ENCODE assay signal across 8 cellular contexts in the genomic region with DNA sequence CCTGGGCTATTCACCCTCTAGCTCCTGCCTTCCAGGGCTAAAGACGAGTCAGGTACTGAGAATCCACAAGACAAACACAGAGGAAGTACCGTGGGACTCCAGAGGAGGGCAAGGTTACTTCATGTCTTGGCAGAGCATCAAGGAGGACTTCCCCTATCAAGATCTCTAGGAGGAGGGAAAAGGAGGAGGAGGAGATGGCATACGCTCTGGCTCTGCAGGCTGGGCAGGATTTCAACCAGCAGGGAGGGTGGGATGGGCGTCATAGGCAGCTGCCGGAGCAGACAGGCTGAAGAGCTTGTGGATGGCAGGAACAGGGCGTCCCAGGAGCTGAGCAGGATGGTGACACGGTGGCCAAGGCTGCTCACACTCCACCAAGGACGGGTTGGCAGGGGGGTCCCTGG. TPM values are rescaled to one million over a fixed set of nuclear protein-coding genes. Genes with fewer than 3 reads are reported as not detected.
DNase-seq lines count a peak whose midpoint lies in the region; ATAC-seq and TF ChIP-seq lines count a peak whose summit lies in the region.

No MANE protein-coding gene starts in this region.

- intact Hi-C loops in MCF 10A (cut with micrococcal nuclease) = loop anchor here (1.0 kb wide), 2 partner anchors 61 to 97 kb away; no protein-coding TSS in a partner anchor

- no peak for ATAC-seq in HG02798 (IDR thresholded peaks at IDR 0.05; ENCODE audit: poor library complexity, unreplicated experiment)

- BruUV-seq in MCF 10A (replicated peaks; lab: Mats Ljungman, UMichigan) = no TSS peak

- no peak overlapping the region for H3K27ac Mint-ChIP-seq in MCF 10A (ENCODE audit: low read depth, unreplicated experiment)

- POLR2A ChIA-PET in MCF 10A (lab: Yijun Ruan, JAX) = interaction anchor here (0.6 to 3.1 kb wide), 6 partner anchors 15 to 295 kb away, joined by 3 to 16 read pairs (median 6); a partner anchor contains a TSS

- H3K27me3 Mint-ChIP-seq in MCF 10A (ENCODE audit: insufficient read depth, unreplicated experiment) = no peaks in the 10 kb centered on the region

- H3K36me3 Mint-ChIP-seq in MCF 10A (ENCODE audit: insufficient read depth, unreplicated experiment) = peaks cover 38% of the 10 kb centered on the region

- peak; percentile 75 for DNase-seq in ELF-1 (ENCODE audit: low read depth, low spot score)
- DNase-seq in NCI-H2196 (lab: John Stamatoyannopoulos, UW; ENCODE audit: unreplicated experiment) = peak; percentile 82
- peak; percentile 97 for DNase-seq in MCF 10A (ENCODE audit: unreplicated experiment)
- DNase-seq in left kidney (ENCODE audit: low read depth, low spot score) = peak; percentile 71
- no peak for DNase-seq in NCI-H187 treated with DMSO at 0.1 percent for 48 hours (lab: John Stamatoyannopoulos, UW)
- no peak for DNase-seq in activated gamma-delta T cell treated with Interleukin-2 at 50 U/mL for 16 hours
- no peak for DNase-seq in NCI-H1092 (lab: John Stamatoyannopoulos, UW)

- H3K9me3 Mint-ChIP-seq in MCF 10A (ENCODE audit: unreplicated experiment) = no peaks in the 10 kb centered on the region

- peak; percentile 43 for TF ChIP-seq CTCF in MCF 10A (IDR thresholded peaks at IDR 0.05; ENCODE audit: unreplicated experiment)

- H3K4me1 Mint-ChIP-seq in MCF 10A (ENCODE audit: insufficient read depth, unreplicated experiment) = peaks cover 6% of the 10 kb centered on the region

- H3K4me3 Mint-ChIP-seq in MCF 10A (ENCODE audit: unreplicated experiment) = no peak overlapping the region

- CTCF ChIA-PET in MCF 10A (lab: Yijun Ruan, JAX) = interaction anchor here (0.6 to 3.8 kb wide), 12 partner anchors 9 to 215 kb away, joined by 3 to 42 read pairs (median 4); no protein-coding TSS in a partner anchor

RNA-seq across cellular contexts. Expression of a gene that starts 21.3 kb away (rescaled TPM):
- total RNA-seq in MCF 10A (2022) = 278 and 328 TPM in 2 replicates

RNA-seq across cellular contexts. Expression of a gene that starts 21.4 kb away (rescaled TPM):
- 49.3 and 79.7 TPM in 2 replicates for total RNA-seq in MCF 10A (2022)

Comparison
In these comparisons a context has a peak if more than half of its experiments do, and no peak if none do; other contexts are left out.
1. DNase-seq: peak in ELF-1 (single experiment), NCI-H2196 (single experiment), MCF 10A (single experiment) and left kidney (single experiment); none in NCI-H187 treated with DMSO at 0.1 percent for 48 hours (single experiment), activated gamma-delta T cell treated with Interleukin-2 at 50 U/mL for 16 hours (single experiment) and NCI-H1092 (single experiment).